In genomic region chr20:15654208-15654649, GRCh38 we compare ENCODE assay signal across 9 cellular contexts.
DNase-seq lines count a peak whose midpoint lies in the region; ATAC-seq, FAIRE-seq and TF ChIP-seq lines count a peak whose summit lies in the region.
"Had no signal": no experiment of that assay in that cellular context is flagged by ENCODE, and none has a peak within 500 bp of the region (broad histone marks: within the 10 kb centered on the region; RNA-seq: fewer than 3 reads in every experiment).

No MANE protein-coding gene starts in this region.

- H3K9me3 ChIP-seq in right atrium auricular region (no peaks in the 10 kb centered on the region), trophoblast cell (ENCODE audit: insufficient read depth, low read depth, low read length) (no peaks in the 10 kb centered on the region)

- CTCF ChIA-PET in HEK293T (lab: Yijun Ruan, JAX) = interaction anchor here (0.6 to 1.6 kb wide), 3 partner anchors 11 to 726 kb away, joined by 3 to 4 read pairs (median 3); no protein-coding TSS in a partner anchor

- TF ChIP-seq CTCF in right atrium auricular region (IDR thresholded peaks at IDR 0.05) = peak in 1 of 2 donors; percentile 57
- no peak for TF ChIP-seq CTCF in coronary artery (IDR thresholded peaks at IDR 0.05)

- H3K27me3 ChIP-seq in right atrium auricular region = no peaks in the 10 kb centered on the region
- H3K27me3 ChIP-seq in trophoblast cell (ENCODE audit: insufficient read depth, low read length) = no peaks in the 10 kb centered on the region

- FAIRE-seq in RCC 7860 (lab: Jason Lieb, UNC) = no peak

- no peak overlapping the region for H3K4me3 ChIP-seq in right atrium auricular region
- H3K4me3 ChIP-seq in trophoblast cell (ENCODE audit: low read depth, low read length) = no peak overlapping the region
- H3K4me3 ChIP-seq in coronary artery = no peak overlapping the region

- H3K4me2 ChIP-seq in trophoblast cell (ENCODE audit: low read length) = no peak overlapping the region

- H3K4me1 ChIP-seq in right atrium auricular region = no peaks in the 10 kb centered on the region
- H3K4me1 ChIP-seq in trophoblast cell (ENCODE audit: control insufficient read depth in 1 of 2, insufficient read depth in 2 of 2, low read length in 2 of 2) = no peaks in the 10 kb centered on the region

- no peak overlapping the region for H3K18ac ChIP-seq in trophoblast cell (ENCODE audit: low read length)

- POLR2A ChIA-PET in HEK293T (lab: Yijun Ruan, JAX) = no interaction called here

- H3K23ac ChIP-seq in trophoblast cell (ENCODE audit: low read length) = no peak overlapping the region

- H4K8ac ChIP-seq in trophoblast cell (ENCODE audit: low read depth, low read length) = no peak overlapping the region

- no peak overlapping the region for H2AFZ ChIP-seq in trophoblast cell (ENCODE audit: insufficient read depth, low read length, poor library complexity)

- H3K79me1 ChIP-seq in trophoblast cell (ENCODE audit: low read length) = no peaks in the 10 kb centered on the region

- H3K79me2 ChIP-seq in trophoblast cell (ENCODE audit: control insufficient read depth, insufficient read depth, low read length, poor library complexity) = no peaks in the 10 kb centered on the region

- DNase-seq in Right ventricle myocardium superior (no peak), right atrium auricular region (ENCODE audit: low spot score) (no peak), HEK293T (ENCODE audit: extremely low spot score) (peak; percentile 59), LHCN-M2 (ENCODE audit: low read depth) (peak; percentile 51), RCC 7860 (ENCODE audit: low spot score) (peak; percentile 22), fibroblast of peridontal ligament (ENCODE audit: extremely low read depth) (peak; percentile 37), trophoblast cell (peak; percentile 75 to 90), coronary artery (ENCODE audit: low spot score) (no peak)

- H2AK5ac ChIP-seq in trophoblast cell (ENCODE audit: low read length) = no peak overlapping the region

- H3K4ac ChIP-seq in trophoblast cell (ENCODE audit: low read depth, low read length) = no peak overlapping the region

- no CpG with 5 or more reads among the region's 2 CpGs for WGBS in trophoblast cell (ENCODE audit: extremely low coverage, insufficient coverage, insufficient read length)

- intact Hi-C loops in Right ventricle myocardium superior (cut with DNase I) = no loop called here

- H2BK5ac ChIP-seq in trophoblast cell (ENCODE audit: low read depth, low read length, poor library complexity) = no peak overlapping the region

- no peak overlapping the region for H2BK12ac ChIP-seq in trophoblast cell (ENCODE audit: low read length)

- no peak overlapping the region for H3K9ac ChIP-seq in trophoblast cell (ENCODE audit: low read length)

- H4K12ac ChIP-seq in trophoblast cell (ENCODE audit: low read depth, low read length) = no peak overlapping the region

- no peak overlapping the region for H3K14ac ChIP-seq in trophoblast cell (ENCODE audit: low read length)

- H3K27ac ChIP-seq in right atrium auricular region = no peak overlapping the region
- no peak overlapping the region for H3K27ac ChIP-seq in trophoblast cell (ENCODE audit: low read depth, low read length)
- H3K27ac ChIP-seq in coronary artery = no peak overlapping the region
- H3K27ac ChIP-seq: epithelial cell of prostate had no signal

- no peak overlapping the region for H4K91ac ChIP-seq in trophoblast cell (ENCODE audit: low read depth, low read length)

- no peaks in the 10 kb centered on the region for H3K36me3 ChIP-seq in right atrium auricular region
- no peaks in the 10 kb centered on the region for H3K36me3 ChIP-seq in trophoblast cell (ENCODE audit: control insufficient read depth in 1 of 2, insufficient read depth in 2 of 2, low read length in 2 of 2)

- ATAC-seq in Right ventricle myocardium superior (ENCODE audit: poor library complexity) = peak; percentile 75

- H2BK120ac ChIP-seq in trophoblast cell (ENCODE audit: insufficient read depth, low read length, poor library complexity) = no peak overlapping the region

TF ChIP-seq in HEK293T, 16 proteins besides CTCF, POLR2A, EP300 and RAD21:
- TF ChIP-seq L3MBTL2 (conservative IDR thresholded peaks at IDR 0.05) = no peak
- TF ChIP-seq ZNF384 (IDR thresholded peaks at IDR 0.05) = no peak
- no peak for TF ChIP-seq ARNT (IDR thresholded peaks at IDR 0.05)
- TF ChIP-seq FOXK2 (IDR thresholded peaks at IDR 0.05) = no peak
- TF ChIP-seq LEF1 (IDR thresholded peaks at IDR 0.05; ENCODE audit: borderline replicate concordance) = no peak
- peak; percentile 60; the same call in 1 of the 2 replicates for TF ChIP-seq ELF4 (IDR thresholded peaks at IDR 0.05)
- no peak for TF ChIP-seq BHLHE40 (IDR thresholded peaks at IDR 0.05; ENCODE audit: borderline replicate concordance)
- TF ChIP-seq FOXM1 (IDR thresholded peaks at IDR 0.05; ENCODE audit: borderline replicate concordance) = no peak

Comparison
In these comparisons a context has a peak if more than half of its experiments do, and no peak if none do; other contexts are left out.
1. DNase-seq: peak in HEK293T (single experiment), LHCN-M2 (single experiment), RCC 7860 (single experiment), fibroblast of peridontal ligament (single experiment) and trophoblast cell (2 of 2); none in Right ventricle myocardium superior (single experiment), right atrium auricular region (single experiment) and coronary artery (single experiment).